Comparison of ENCODE assay signal across 1 cellular context in the genomic region with DNA sequence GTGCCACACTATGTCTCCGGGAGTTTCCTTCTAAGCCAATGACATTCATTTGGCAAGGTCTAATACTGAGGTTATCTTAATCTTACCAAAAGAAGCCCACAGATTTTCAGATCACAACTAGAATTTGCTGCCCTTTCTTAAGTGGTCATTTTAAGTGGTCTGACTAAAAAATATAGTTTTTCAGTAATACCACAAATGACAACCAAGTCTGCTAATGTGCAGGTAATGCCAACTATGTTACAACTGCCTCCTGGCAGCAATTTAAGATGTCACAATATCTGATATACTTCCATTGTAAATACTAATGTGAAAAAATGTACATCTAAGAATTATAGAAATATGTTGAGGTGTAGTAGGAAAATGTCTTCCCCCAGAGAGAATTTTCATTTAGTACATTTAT.
TF ChIP-seq lines count a peak whose summit lies in the region.

No MANE protein-coding gene starts in this region.

TF ChIP-seq in GM12878, 131 proteins besides CTCF, POLR2A, EP300 and RAD21:
- TF ChIP-seq POLR2AphosphoS5 (IDR thresholded peaks at IDR 0.05; ENCODE audit: low read length) (no peak), ESRRA (IDR thresholded peaks at IDR 0.05; ENCODE audit: low read length) (no peak), LARP7 (IDR thresholded peaks at IDR 0.05) (no peak), POLR2AphosphoS2 (IDR thresholded peaks at IDR 0.05; ENCODE audit: low read depth, low read length) (no peak), NBN (IDR thresholded peaks at IDR 0.05) (no peak)
- TF ChIP-seq, protein P1, sequence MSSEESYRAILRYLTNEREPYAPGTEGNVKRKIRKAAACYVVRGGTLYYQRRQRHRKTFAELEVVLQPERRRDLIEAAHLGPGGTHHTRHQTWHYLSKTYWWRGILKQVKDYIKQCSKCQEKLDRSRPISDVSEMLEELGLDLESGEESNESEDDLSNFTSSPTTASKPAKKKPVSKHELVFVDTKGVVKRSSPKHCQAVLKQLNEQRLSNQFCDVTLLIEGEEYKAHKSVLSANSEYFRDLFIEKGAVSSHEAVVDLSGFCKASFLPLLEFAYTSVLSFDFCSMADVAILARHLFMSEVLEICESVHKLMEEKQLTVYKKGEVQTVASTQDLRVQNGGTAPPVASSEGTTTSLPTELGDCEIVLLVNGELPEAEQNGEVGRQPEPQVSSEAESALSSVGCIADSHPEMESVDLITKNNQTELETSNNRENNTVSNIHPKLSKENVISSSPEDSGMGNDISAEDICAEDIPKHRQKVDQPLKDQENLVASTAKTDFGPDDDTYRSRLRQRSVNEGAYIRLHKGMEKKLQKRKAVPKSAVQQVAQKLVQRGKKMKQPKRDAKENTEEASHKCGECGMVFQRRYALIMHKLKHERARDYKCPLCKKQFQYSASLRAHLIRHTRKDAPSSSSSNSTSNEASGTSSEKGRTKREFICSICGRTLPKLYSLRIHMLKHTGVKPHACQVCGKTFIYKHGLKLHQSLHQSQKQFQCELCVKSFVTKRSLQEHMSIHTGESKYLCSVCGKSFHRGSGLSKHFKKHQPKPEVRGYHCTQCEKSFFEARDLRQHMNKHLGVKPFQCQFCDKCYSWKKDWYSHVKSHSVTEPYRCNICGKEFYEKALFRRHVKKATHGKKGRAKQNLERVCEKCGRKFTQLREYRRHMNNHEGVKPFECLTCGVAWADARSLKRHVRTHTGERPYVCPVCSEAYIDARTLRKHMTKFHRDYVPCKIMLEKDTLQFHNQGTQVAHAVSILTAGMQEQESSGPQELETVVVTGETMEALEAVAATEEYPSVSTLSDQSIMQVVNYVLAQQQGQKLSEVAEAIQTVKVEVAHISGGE (CRISPR knock-in tag; IDR thresholded peaks at IDR 0.05): no peak
- TF ChIP-seq, protein P2, sequence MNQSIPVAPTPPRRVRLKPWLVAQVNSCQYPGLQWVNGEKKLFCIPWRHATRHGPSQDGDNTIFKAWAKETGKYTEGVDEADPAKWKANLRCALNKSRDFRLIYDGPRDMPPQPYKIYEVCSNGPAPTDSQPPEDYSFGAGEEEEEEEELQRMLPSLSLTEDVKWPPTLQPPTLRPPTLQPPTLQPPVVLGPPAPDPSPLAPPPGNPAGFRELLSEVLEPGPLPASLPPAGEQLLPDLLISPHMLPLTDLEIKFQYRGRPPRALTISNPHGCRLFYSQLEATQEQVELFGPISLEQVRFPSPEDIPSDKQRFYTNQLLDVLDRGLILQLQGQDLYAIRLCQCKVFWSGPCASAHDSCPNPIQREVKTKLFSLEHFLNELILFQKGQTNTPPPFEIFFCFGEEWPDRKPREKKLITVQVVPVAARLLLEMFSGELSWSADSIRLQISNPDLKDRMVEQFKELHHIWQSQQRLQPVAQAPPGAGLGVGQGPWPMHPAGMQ (IDR thresholded peaks at IDR 0.05; ENCODE audit: borderline replicate concordance): no peak
- TF ChIP-seq, protein P3, sequence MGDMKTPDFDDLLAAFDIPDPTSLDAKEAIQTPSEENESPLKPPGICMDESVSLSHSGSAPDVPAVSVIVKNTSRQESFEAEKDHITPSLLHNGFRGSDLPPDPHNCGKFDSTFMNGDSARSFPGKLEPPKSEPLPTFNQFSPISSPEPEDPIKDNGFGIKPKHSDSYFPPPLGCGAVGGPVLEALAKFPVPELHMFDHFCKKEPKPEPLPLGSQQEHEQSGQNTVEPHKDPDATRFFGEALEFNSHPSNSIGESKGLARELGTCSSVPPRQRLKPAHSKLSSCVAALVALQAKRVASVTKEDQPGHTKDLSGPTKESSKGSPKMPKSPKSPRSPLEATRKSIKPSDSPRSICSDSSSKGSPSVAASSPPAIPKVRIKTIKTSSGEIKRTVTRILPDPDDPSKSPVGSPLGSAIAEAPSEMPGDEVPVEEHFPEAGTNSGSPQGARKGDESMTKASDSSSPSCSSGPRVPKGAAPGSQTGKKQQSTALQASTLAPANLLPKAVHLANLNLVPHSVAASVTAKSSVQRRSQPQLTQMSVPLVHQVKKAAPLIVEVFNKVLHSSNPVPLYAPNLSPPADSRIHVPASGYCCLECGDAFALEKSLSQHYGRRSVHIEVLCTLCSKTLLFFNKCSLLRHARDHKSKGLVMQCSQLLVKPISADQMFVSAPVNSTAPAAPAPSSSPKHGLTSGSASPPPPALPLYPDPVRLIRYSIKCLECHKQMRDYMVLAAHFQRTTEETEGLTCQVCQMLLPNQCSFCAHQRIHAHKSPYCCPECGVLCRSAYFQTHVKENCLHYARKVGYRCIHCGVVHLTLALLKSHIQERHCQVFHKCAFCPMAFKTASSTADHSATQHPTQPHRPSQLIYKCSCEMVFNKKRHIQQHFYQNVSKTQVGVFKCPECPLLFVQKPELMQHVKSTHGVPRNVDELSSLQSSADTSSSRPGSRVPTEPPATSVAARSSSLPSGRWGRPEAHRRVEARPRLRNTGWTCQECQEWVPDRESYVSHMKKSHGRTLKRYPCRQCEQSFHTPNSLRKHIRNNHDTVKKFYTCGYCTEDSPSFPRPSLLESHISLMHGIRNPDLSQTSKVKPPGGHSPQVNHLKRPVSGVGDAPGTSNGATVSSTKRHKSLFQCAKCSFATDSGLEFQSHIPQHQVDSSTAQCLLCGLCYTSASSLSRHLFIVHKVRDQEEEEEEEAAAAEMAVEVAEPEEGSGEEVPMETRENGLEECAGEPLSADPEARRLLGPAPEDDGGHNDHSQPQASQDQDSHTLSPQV (IDR thresholded peaks at IDR 0.05): no peak
